Comparison of ENCODE assay signal across 1 cellular context in genomic region chr10:69855346-69856163, GRCh38.
TF ChIP-seq lines count a peak whose summit lies in the region.

No MANE protein-coding gene starts in this region.

TF ChIP-seq in K562, 482 proteins besides CTCF, POLR2A, EP300 and RAD21 (continued from another document):
- no peak for TF ChIP-seq ZNF609 (CRISPR knock-in tag; IDR thresholded peaks at IDR 0.05; ENCODE audit: borderline replicate concordance)
- TF ChIP-seq GTF2E2 (tag; IDR thresholded peaks at IDR 0.05): no peak
TF ChIP-seq in K562: peak in this region for 2.
